ENCODE assay signal across 8 cellular contexts in the genomic region with DNA sequence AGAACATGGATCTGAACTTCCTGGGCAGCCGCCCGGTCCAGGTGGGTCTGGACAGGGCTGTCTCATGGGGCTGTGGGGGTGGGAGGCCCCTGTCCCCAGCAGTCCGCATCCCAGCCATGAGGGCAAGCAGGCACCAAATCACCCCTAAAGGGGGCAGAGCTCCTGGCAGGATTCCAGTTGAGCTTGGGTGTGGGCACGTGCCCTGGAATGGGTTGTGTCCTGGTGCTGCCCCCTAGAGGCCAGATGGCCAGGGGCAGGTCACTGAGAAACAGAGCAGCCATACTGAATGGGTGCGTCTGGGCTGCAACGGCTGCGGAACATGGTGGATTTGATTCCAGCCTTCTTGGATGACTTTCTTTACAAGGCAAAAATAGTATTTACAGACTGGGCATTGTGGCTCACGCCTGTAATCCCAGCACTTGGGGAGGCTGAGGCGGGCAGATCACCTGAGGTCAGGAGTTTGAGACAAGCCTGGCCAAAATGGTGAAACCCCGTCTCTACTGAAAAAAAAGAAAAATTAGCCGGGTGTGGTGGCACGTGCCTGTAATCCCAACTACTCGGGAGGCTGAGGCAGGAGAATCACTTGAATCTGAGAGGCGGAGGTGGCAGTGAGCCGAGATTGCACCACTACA. TPM values are rescaled to one million over a fixed set of nuclear protein-coding genes. Genes with fewer than 3 reads are reported as not detected.
DNase-seq lines count a peak whose midpoint lies in the region; FAIRE-seq and TF ChIP-seq lines count a peak whose summit lies in the region.
"Not testable (repeated sequence)": the region's sequence is repeated elsewhere in the genome, so short reads cannot be mapped to it uniquely, and the experiment has no call there.

No MANE protein-coding gene starts in this region.

- H3K4me3 Mint-ChIP-seq in activated T-helper 1 cell treated with anti-CD3 and anti-CD28 coated beads, Interleukin-12 subunit alpha, Interleukin-12 subunit beta, Interleukin-2, Interleukin-4 antibody, amounts not matched to agents 30 ng/mL and 10 ng/mL and 1 ng/mL, durations not matched to agents 14 hours and 24 hours and 36 hours, result not testable (repeated sequence)

- peak overlapping the region; percentile 7 for H3K27ac Mint-ChIP-seq in activated T-helper 1 cell treated with anti-CD3 and anti-CD28 coated beads, Interleukin-12 subunit alpha, Interleukin-12 subunit beta, Interleukin-2, Interleukin-4 antibody, amounts not matched to agents 30 ng/mL and 10 ng/mL and 1 ng/mL, durations not matched to agents 14 hours and 24 hours and 36 hours

- H3K27me3 Mint-ChIP-seq in activated T-helper 1 cell treated with anti-CD3 and anti-CD28 coated beads, Interleukin-12 subunit alpha, Interleukin-12 subunit beta, Interleukin-2, Interleukin-4 antibody, amounts not matched to agents 30 ng/mL and 10 ng/mL and 1 ng/mL, durations not matched to agents 14 hours and 24 hours and 36 hours (ENCODE audit: insufficient read depth), result not testable (repeated sequence)

- not testable (repeated sequence) for FAIRE-seq in GM19239 (lab: Jason Lieb, UNC)

- peak; percentile 82 for DNase-seq in AG20443 (ENCODE audit: low spot score)
- DNase-seq in GM19239 (ENCODE audit: insufficient read length, low spot score), result peak; percentile 75
- peak; percentile 48 for DNase-seq in NCI-H2029 (lab: John Stamatoyannopoulos, UW)
- DNase-seq in T-helper 1 cell, result peak; percentile 53 to 74 (median 68)
- DNase-seq in activated T-helper 1 cell treated with anti-CD3 and anti-CD28 coated beads, Interleukin-12 subunit alpha, Interleukin-12 subunit beta, Interleukin-2, Interleukin-4 antibody, amounts not matched to agents 30 ng/mL and 10 ng/mL and 1 ng/mL, durations not matched to agents 14 hours and 24 hours and 36 hours (ENCODE audit: low spot score), result peak; percentile 55
- peak; percentile 76 for DNase-seq in epithelial cell of esophagus (ENCODE audit: low read depth)
- DNase-seq in lung microvascular endothelial cell (ENCODE audit: low read depth in 2 of 2), result peak; percentile 52 to 72
- peak; percentile 43 to 78 (median 55) for DNase-seq in stimulated activated CD4-positive, alpha-beta T cell treated with anti-CD3 and anti-CD28 coated beads, TNF-alpha, amount 100 ng/mL, for 24 hours (ENCODE audit: low read depth in 3 of 3)

- intact Hi-C loops in activated T-helper 1 cell treated with anti-CD3 and anti-CD28 coated beads, Interleukin-12 subunit alpha, Interleukin-12 subunit beta, Interleukin-2, Interleukin-4 antibody, amounts not matched to agents 30 ng/mL and 10 ng/mL and 1 ng/mL, durations not matched to agents 14 hours and 24 hours and 36 hours (cut with micrococcal nuclease), result not testable (repeated sequence)

- H3K9me3 Mint-ChIP-seq in activated T-helper 1 cell treated with anti-CD3 and anti-CD28 coated beads, Interleukin-12 subunit alpha, Interleukin-12 subunit beta, Interleukin-2, Interleukin-4 antibody, amounts not matched to agents 30 ng/mL and 10 ng/mL and 1 ng/mL, durations not matched to agents 14 hours and 24 hours and 36 hours, result not testable (repeated sequence)

- H3K4me3 ChIP-seq in epithelial cell of esophagus (ENCODE audit: low read length), result not testable (repeated sequence)

- peaks cover 23% of the 10 kb centered on the region for H3K4me1 Mint-ChIP-seq in activated T-helper 1 cell treated with anti-CD3 and anti-CD28 coated beads, Interleukin-12 subunit alpha, Interleukin-12 subunit beta, Interleukin-2, Interleukin-4 antibody, amounts not matched to agents 30 ng/mL and 10 ng/mL and 1 ng/mL, durations not matched to agents 14 hours and 24 hours and 36 hours (ENCODE audit: low read depth)

- H3K36me3 Mint-ChIP-seq in activated T-helper 1 cell treated with anti-CD3 and anti-CD28 coated beads, Interleukin-12 subunit alpha, Interleukin-12 subunit beta, Interleukin-2, Interleukin-4 antibody, amounts not matched to agents 30 ng/mL and 10 ng/mL and 1 ng/mL, durations not matched to agents 14 hours and 24 hours and 36 hours (ENCODE audit: low read depth), result peaks cover 25% of the 10 kb centered on the region

- peak; percentile 87 for TF ChIP-seq CTCF in epithelial cell of esophagus (IDR thresholded peaks at IDR 0.05; ENCODE audit: insufficient read depth, low read depth, low read length, missing control alignments)

RNA-seq across cellular contexts. Expression of gene MGRN1, which starts 25.9 kb away (rescaled TPM):
- 110 and 119 TPM in 2 replicates for total RNA-seq in activated T-helper 1 cell treated with anti-CD3 and anti-CD28 coated beads, Interleukin-12 subunit alpha, Interleukin-12 subunit beta, Interleukin-2, Interleukin-4 antibody, amounts not matched to agents 30 ng/mL and 10 ng/mL and 1 ng/mL, durations not matched to agents 14 hours and 24 hours and 36 hours
- 15.7 and 18.3 TPM in 2 replicates for total RNA-seq in lung microvascular endothelial cell

RNA-seq across cellular contexts. Expression of gene UBALD1, which starts 35.9 kb away (rescaled TPM):
- 23.1 and 26.2 TPM in 2 replicates for total RNA-seq in activated T-helper 1 cell treated with anti-CD3 and anti-CD28 coated beads, Interleukin-12 subunit alpha, Interleukin-12 subunit beta, Interleukin-2, Interleukin-4 antibody, amounts not matched to agents 30 ng/mL and 10 ng/mL and 1 ng/mL, durations not matched to agents 14 hours and 24 hours and 36 hours
- total RNA-seq in lung microvascular endothelial cell, result 3.9 and 4.4 TPM in 2 replicates

RNA-seq across cellular contexts. Expression of gene NUDT16L1, which starts 42.8 kb away (rescaled TPM):
- total RNA-seq in activated T-helper 1 cell treated with anti-CD3 and anti-CD28 coated beads, Interleukin-12 subunit alpha, Interleukin-12 subunit beta, Interleukin-2, Interleukin-4 antibody, amounts not matched to agents 30 ng/mL and 10 ng/mL and 1 ng/mL, durations not matched to agents 14 hours and 24 hours and 36 hours, result 39.9 and 41.9 TPM in 2 replicates
- total RNA-seq in lung microvascular endothelial cell, result 22.0 and 31.2 TPM in 2 replicates
